13 cellular contexts compared by ENCODE assay signal in the genomic region with DNA sequence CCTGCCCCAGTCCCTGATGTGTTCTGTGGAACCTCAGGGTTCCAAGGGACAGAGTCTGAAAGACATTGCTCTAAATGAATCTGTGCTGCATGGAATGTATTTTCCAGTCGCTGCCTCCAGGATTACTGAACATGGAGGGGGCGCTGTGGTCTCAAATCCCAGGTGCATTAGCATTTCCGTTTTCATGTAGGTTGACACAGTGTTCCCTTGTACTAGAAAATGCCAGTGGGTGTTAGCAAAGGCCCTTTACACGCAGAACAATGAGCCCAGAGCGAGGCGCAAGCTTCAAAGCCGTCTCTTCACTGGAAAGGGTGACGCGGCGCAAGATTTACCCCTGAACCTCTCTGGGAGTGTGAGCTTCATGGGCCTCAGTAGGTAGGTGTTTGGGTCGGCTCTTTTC.
DNase-seq lines count a peak whose midpoint lies in the region; ATAC-seq and TF ChIP-seq lines count a peak whose summit lies in the region.
"Had no signal": no experiment of that assay in that cellular context is flagged by ENCODE, and none has a peak within 500 bp of the region (broad histone marks: within the 10 kb centered on the region; RNA-seq: fewer than 3 reads in every experiment).

No MANE protein-coding gene starts in this region.

- no peak for TF ChIP-seq EP300 in stomach (IDR thresholded peaks at IDR 0.05)

- ATAC-seq in SK-N-SH treated with all-trans-retinoic acid at 6 μM for 48 hours (peak; percentile 48), GM21423 (IDR thresholded peaks at IDR 0.05; ENCODE audit: unreplicated experiment) (no peak)
- ATAC-seq: activated T-cell treated with anti-CD3 and anti-CD28 coated beads, Interleukin-2, amount 50 U/mL, for 72 hours; gastroesophageal sphincter had no signal

- no peak for TF ChIP-seq POLR2A in stomach (IDR thresholded peaks at IDR 0.05)

- H3K36me3 ChIP-seq in stomach: no peaks in the 10 kb centered on the region
- H3K36me3 ChIP-seq: gastroesophageal sphincter, right atrium auricular region had no signal

- H3K4me3 ChIP-seq in stomach: no peak overlapping the region
- H3K4me3 ChIP-seq: gastroesophageal sphincter, lung, right atrium auricular region had no signal

- H3K27ac ChIP-seq in stomach: peak overlapping the region in 1 of 5 donors; percentile 29
- H3K27ac ChIP-seq: gastroesophageal sphincter had no signal

- H3K4me1 ChIP-seq in stomach: peaks cover 3 to 21% (median 14%) of the 10 kb centered on the region in 4 donors

- peaks cover 0 to 7% (median 0%) of the 10 kb centered on the region in 3 donors for H3K27me3 ChIP-seq in stomach
- H3K27me3 ChIP-seq: gastroesophageal sphincter, right atrium auricular region had no signal

- 43 to 59% (median 51%) methylated on average over 10 to 11 of the region's 11 CpGs for WGBS in stomach, 5 donors

- DNase-seq in NCI-H510A treated with DMSO at 0.1 percent for 48 hours (lab: John Stamatoyannopoulos, UW) (peak; percentile 2), NCI-H510A (lab: John Stamatoyannopoulos, UW) (no peak), hippocampal formation (lab: John Stamatoyannopoulos, UW) (peak; percentile 26 to 34), stomach (peak; percentile 58), HCEC 1CT (no peak)
- DNase-seq in activated CD4-positive, CD25-positive, alpha-beta regulatory T cell treated with anti-CD3 and anti-CD28 coated beads, Interleukin-2, amount 50 U/mL, for 72 hours: no peak
- DNase-seq: activated T-cell treated with anti-CD3 and anti-CD28 coated beads, Interleukin-2, amount 50 U/mL, for 72 hours; NCI-H187 treated with DMSO at 0.1 percent for 48 hours had no signal

- peak in 4 of 7 experiments; percentile 25 to 57 (median 39) for TF ChIP-seq CTCF in stomach (IDR thresholded peaks at IDR 0.05)

- no peaks in the 10 kb centered on the region for H3K9me3 ChIP-seq in stomach
- H3K9me3 ChIP-seq: gastroesophageal sphincter, right atrium auricular region had no signal

- intact Hi-C loops in stomach (cut with DNase I; ENCODE audit: low total_unique reads): no loop called here

TF ChIP-seq in SK-N-SH treated with all-trans-retinoic acid at 6 μM for 48 hours, 23 proteins besides CTCF, POLR2A, EP300 and RAD21:
- TF ChIP-seq GLIS3 (CRISPR knock-in tag; IDR thresholded peaks at IDR 0.05) (no peak), BACH2 (CRISPR knock-in tag; IDR thresholded peaks at IDR 0.05; ENCODE audit: borderline replicate concordance) (no peak), RARB (CRISPR knock-in tag; IDR thresholded peaks at IDR 0.05) (no peak), CSDC2 (CRISPR knock-in tag; IDR thresholded peaks at IDR 0.05) (no peak)

Comparison
In these comparisons a context has a peak if more than half of its experiments do, and no peak if none do; other contexts are left out.
1. DNase-seq: peak in NCI-H510A treated with DMSO at 0.1 percent for 48 hours (single experiment), hippocampal formation (2 of 2) and stomach (single experiment); none in NCI-H510A (single experiment), activated CD4-positive, CD25-positive, alpha-beta regulatory T cell treated with anti-CD3 and anti-CD28 coated beads, Interleukin-2, amount 50 U/mL, for 72 hours (single experiment) and HCEC 1CT (single experiment).